Comparison of ENCODE assay signal across 9 cellular contexts in genomic region chr22:17119481-17120202, GRCh38. TPM values are rescaled to one million over a fixed set of nuclear protein-coding genes. Genes with fewer than 3 reads are reported as not detected.
DNase-seq lines count a peak whose midpoint lies in the region; ATAC-seq, FAIRE-seq and TF ChIP-seq lines count a peak whose summit lies in the region.
"Had no signal": no experiment of that assay in that cellular context is flagged by ENCODE, and none has a peak within 500 bp of the region (broad histone marks: within the 10 kb centered on the region; RNA-seq: fewer than 3 reads in every experiment).

No MANE protein-coding gene starts in this region.

- no peak overlapping the region for H3K9ac ChIP-seq in astrocyte (ENCODE audit: low read length)

- no peaks in the 10 kb centered on the region for H3F3A ChIP-seq in PC-9 (ENCODE audit: insufficient read depth, low read depth)

- POLR2A ChIA-PET in A549 (lab: Yijun Ruan, JAX) = interaction anchor here (1.4 kb wide), 1 partner anchor 52 kb away, joined by 5 read pairs; no protein-coding TSS in a partner anchor
- POLR2A ChIA-PET in PC-9 (lab: Charles Lee; ENCODE audit: unreplicated experiment) = no interaction called here

- H3K9me2 ChIP-seq in PC-9 (ENCODE audit: insufficient read depth) = no peaks in the 10 kb centered on the region

- H3K4me1 Mint-ChIP-seq in astrocyte (ENCODE audit: low read depth, unreplicated experiment) = peaks cover 9% of the 10 kb centered on the region

- H3K4me1 ChIP-seq in A549 (no peaks in the 10 kb centered on the region), astrocyte (ENCODE audit: insufficient read depth, low read length) (peaks cover 4% of the 10 kb centered on the region), PC-9 (replicated peaks; ENCODE audit: insufficient read depth) (no peaks in the 10 kb centered on the region)

- BruUV-seq in PC-9 (replicated peaks; lab: Mats Ljungman, UMichigan) = no TSS peak

- H3K9me3 Mint-ChIP-seq in astrocyte (ENCODE audit: unreplicated experiment) = no peaks in the 10 kb centered on the region

- ATAC-seq in A549 (peak in 1 of 2 experiments; percentile 78; a peak in 3 of 6 replicates), GM21390 (IDR thresholded peaks at IDR 0.05; ENCODE audit: unreplicated experiment) (no peak)

- H3K9me3 ChIP-seq in A549 (no peaks in the 10 kb centered on the region), astrocyte (ENCODE audit: insufficient read depth, low read depth, low read length) (no peaks in the 10 kb centered on the region), PC-9 (ENCODE audit: insufficient read depth, low read depth) (no peaks in the 10 kb centered on the region)

- CTCF ChIA-PET in A549 (lab: Yijun Ruan, JAX) = interaction anchor here (1.0 to 2.7 kb wide), 3 partner anchors 22 to 382 kb away, joined by 3 to 10 read pairs (median 9); no protein-coding TSS in a partner anchor
- CTCF ChIA-PET in PC-9 (lab: Charles Lee) = no interaction called here

- WGBS in A549 (ENCODE audit: missing lambda C conversion rate) = 79% methylated on average over 24 of the region's 63 CpGs

- no peak overlapping the region for H3K4me3 Mint-ChIP-seq in astrocyte (ENCODE audit: unreplicated experiment)

- TF ChIP-seq RAD21 in A549 (conservative IDR thresholded peaks at IDR 0.05 in 1 of 2, IDR thresholded peaks at IDR 0.05 in 1 of 2) = peak; percentile 21 to 32; a peak in 3 of 5 replicates

- no peak overlapping the region for H3K27ac Mint-ChIP-seq in astrocyte (ENCODE audit: unreplicated experiment)

- no peak for TF ChIP-seq EP300 in A549 (IDR thresholded peaks at IDR 0.05)

- H3K79me2 ChIP-seq in astrocyte (ENCODE audit: insufficient read depth, low read length) (no peaks in the 10 kb centered on the region), PC-9 (ENCODE audit: low read depth) (no peaks in the 10 kb centered on the region)

- H3K4me3 ChIP-seq in A549 (no peak overlapping the region), GM12865 (ENCODE audit: low read depth, low read length) (no peak overlapping the region), astrocyte (ENCODE audit: insufficient read depth, low read depth, low read length) (no peak overlapping the region), PC-9 (no peak overlapping the region)
- H3K4me3 ChIP-seq: GM12878 had no signal

- H3K27ac ChIP-seq in A549 = no peak overlapping the region
- H3K27ac ChIP-seq in astrocyte (ENCODE audit: low read depth, low read length) = no peak overlapping the region
- H3K27ac ChIP-seq in PC-9 = no peak overlapping the region

- H2AFZ ChIP-seq in astrocyte (ENCODE audit: low read depth, low read length) (no peak overlapping the region), PC-9 (no peak overlapping the region)

- H4K20me1 ChIP-seq in astrocyte (ENCODE audit: insufficient read depth, low read length) = peaks cover 4% of the 10 kb centered on the region
- no peaks in the 10 kb centered on the region for H4K20me1 ChIP-seq in PC-9 (ENCODE audit: insufficient read depth)

- no peaks in the 10 kb centered on the region for H3K36me3 ChIP-seq in astrocyte (ENCODE audit: insufficient read depth, low read length)
- H3K36me3 ChIP-seq in PC-9 (ENCODE audit: low read depth) = no peaks in the 10 kb centered on the region

- FAIRE-seq in A549 (lab: Jason Lieb, UNC) (no peak), astrocyte (lab: Jason Lieb, UNC) (no peak)
- FAIRE-seq: GM12878 had no signal

- peaks cover 12% of the 10 kb centered on the region for H3K27me3 Mint-ChIP-seq in astrocyte (ENCODE audit: low read depth, unreplicated experiment)

- intact Hi-C loops in PC-9 (cut with micrococcal nuclease; ENCODE audit: unreplicated experiment) = no loop called here

- DNase-seq in A549 (ENCODE audit: low read depth in 1 of 2, low spot score in 1 of 2) (peak in 1 of 2 experiments; percentile 59), GM12865 (ENCODE audit: low read depth) (peak; percentile 35), astrocyte (ENCODE audit: low read depth) (no peak), left kidney (ENCODE audit: low read depth, low spot score) (peak; percentile 45), AG20443 (ENCODE audit: low spot score) (no peak), NCI-H524 treated with DMSO at 0.1 percent for 48 hours (lab: John Stamatoyannopoulos, UW) (no peak), PC-9 (no peak)

- TF ChIP-seq CTCF in A549 (IDR thresholded peaks at IDR 0.05) = 0 out of 3 replicates have a peak, but pooled peaks have one; percentile 10
- peak; percentile 35 for TF ChIP-seq CTCF in GM12865 (IDR thresholded peaks at IDR 0.05; ENCODE audit: insufficient read depth, low read depth, low read length, missing control alignments)
- TF ChIP-seq CTCF in astrocyte (IDR thresholded peaks at IDR 0.05; ENCODE audit: insufficient read depth, low read depth, low read length) = no peak
- no peak for TF ChIP-seq CTCF in PC-9 (conservative IDR thresholded peaks at IDR 0.05)

- H3K27me3 ChIP-seq in astrocyte (ENCODE audit: insufficient read depth, low read length) (peaks cover 6% of the 10 kb centered on the region), PC-9 (ENCODE audit: insufficient read depth, low read depth) (no peaks in the 10 kb centered on the region)

- no peaks in the 10 kb centered on the region for H3K36me3 Mint-ChIP-seq in astrocyte (ENCODE audit: low read depth, unreplicated experiment)

- TF ChIP-seq POLR2A in A549 (IDR thresholded peaks at IDR 0.05; ENCODE audit: low read length) = no peak

- no peak overlapping the region for H3K4me2 ChIP-seq in A549
- peak overlapping the region; percentile 88 for H3K4me2 ChIP-seq in astrocyte (ENCODE audit: low read length)
- no peak overlapping the region for H3K4me2 ChIP-seq in PC-9

TF ChIP-seq in A549, 52 proteins besides CTCF, POLR2A, EP300 and RAD21:
- TF ChIP-seq FOSL2 (IDR thresholded peaks at IDR 0.05) (no peak), FOSL2 (CRISPR knock-in tag; IDR thresholded peaks at IDR 0.05) (no peak), SMC3 (IDR thresholded peaks at IDR 0.05) (0 out of 3 replicates have a peak, but pooled peaks have one; percentile 14), HES2 (IDR thresholded peaks at IDR 0.05) (no peak)

RNA-seq across cellular contexts. Expression of gene TMEM121B, which starts 1.5 kb away (rescaled TPM):
- polyA plus RNA-seq in A549 (2011; rRNA removed) (0.03 TPM in 1 of 2 replicates, not detected in the other), A549 (2017; fragmentation: RNase III; extraction: RNeasy Plus Mini Kit Qiagen cat#74134 plus additional on column Dnase treatment) (0.03 to 0.08 TPM (median 0.05 TPM) in 3 replicates)
- 0.03 TPM in 1 of 2 replicates, not detected in the other for polyA plus RNA-seq in A549 (2012; cell fraction: cytosol; rRNA removed)
- 0.08 and 0.10 TPM in 2 replicates for polyA plus RNA-seq in A549 (2012; cell fraction: nucleus; rRNA removed)
- not detected in 2 replicates for polyA minus RNA-seq in A549 (2011; rRNA and poly(A)+ RNA removed)
- total RNA-seq in astrocyte (1.6 and 1.9 TPM in 2 replicates), PC-9 (2021) (not detected in 2 replicates)

RNA-seq across cellular contexts. Expression of gene IL17RA, which starts 34.8 kb away (rescaled TPM):
- polyA plus RNA-seq in A549 (2011; rRNA removed) (6.4 and 9.1 TPM in 2 replicates), A549 (2017; fragmentation: RNase III; extraction: RNeasy Plus Mini Kit Qiagen cat#74134 plus additional on column Dnase treatment) (3.9 to 4.4 TPM (median 4.3 TPM) in 3 replicates)
- 3.0 and 4.0 TPM in 2 replicates for polyA plus RNA-seq in A549 (2012; cell fraction: cytosol; rRNA removed)
- polyA plus RNA-seq in A549 (2012; cell fraction: nucleus; rRNA removed) = 8.6 and 10.3 TPM in 2 replicates
- polyA minus RNA-seq in A549 (2011; rRNA and poly(A)+ RNA removed) = 6.8 and 11.9 TPM in 2 replicates
- total RNA-seq in astrocyte (21.5 and 26.7 TPM in 2 replicates), PC-9 (2021) (5.0 and 8.2 TPM in 2 replicates)

RNA-seq across cellular contexts. Expression of gene HDHD5, which starts 39.4 kb away (rescaled TPM):
- polyA plus RNA-seq in A549 (2011; rRNA removed) (19.7 and 27.3 TPM in 2 replicates), A549 (2017; fragmentation: RNase III; extraction: RNeasy Plus Mini Kit Qiagen cat#74134 plus additional on column Dnase treatment) (31.0 to 35.5 TPM (median 34.9 TPM) in 3 replicates)
- 50.3 and 57.6 TPM in 2 replicates for polyA plus RNA-seq in A549 (2012; cell fraction: cytosol; rRNA removed)
- 74.5 and 76.5 TPM in 2 replicates for polyA plus RNA-seq in A549 (2012; cell fraction: nucleus; rRNA removed)
- polyA minus RNA-seq in A549 (2011; rRNA and poly(A)+ RNA removed) = 20.4 and 25.1 TPM in 2 replicates
- total RNA-seq in astrocyte (27.6 and 28.8 TPM in 2 replicates), PC-9 (2021) (26.5 and 31.1 TPM in 2 replicates)

Comparison
In these comparisons a context has a peak if more than half of its experiments do, and no peak if none do; other contexts are left out.
1. DNase-seq: peak in GM12865 (single experiment) and left kidney (single experiment); none in astrocyte (single experiment), AG20443 (single experiment), NCI-H524 treated with DMSO at 0.1 percent for 48 hours (single experiment) and PC-9 (0 of 2).
2. CTCF ChIP-seq: peak in A549 (single experiment) and GM12865 (single experiment); none in astrocyte (single experiment) and PC-9 (single experiment).